In the genomic region with DNA sequence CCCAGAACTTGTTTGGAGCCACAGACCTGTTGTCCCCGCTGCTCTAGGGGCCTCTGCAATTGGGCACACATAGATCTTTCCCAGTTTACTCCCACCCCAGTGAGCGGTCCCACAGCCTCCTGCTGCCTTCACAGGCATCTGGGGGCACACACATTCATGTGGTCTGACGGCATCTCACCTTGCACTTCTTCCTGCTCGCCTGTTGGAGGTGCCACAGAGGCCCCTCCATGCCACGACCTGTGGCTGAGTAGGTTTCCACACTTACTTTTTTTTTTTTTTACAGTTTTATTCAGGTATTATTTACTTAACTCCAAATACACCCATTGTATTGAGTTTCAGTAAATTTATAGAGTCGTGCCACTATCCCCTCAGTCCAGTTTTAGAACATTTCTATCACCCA, we compare ENCODE assay signal across 27 cellular contexts.
DNase-seq lines count a peak whose midpoint lies in the region; ATAC-seq and TF ChIP-seq lines count a peak whose summit lies in the region.
"Had no signal": no experiment of that assay in that cellular context is flagged by ENCODE, and none has a peak within 500 bp of the region (broad histone marks: within the 10 kb centered on the region; RNA-seq: fewer than 3 reads in every experiment).

No MANE protein-coding gene starts in this region.

- H3K9me3 ChIP-seq in SK-N-SH (peaks cover 11% of the 10 kb centered on the region; the same call in 1 of the 2 replicates), Loucy (ENCODE audit: insufficient read depth, low read depth, low read length) (peaks cover 15% of the 10 kb centered on the region), sigmoid colon (peaks cover 4 to 15% (median 10%) of the 10 kb centered on the region in 4 donors)

- ATAC-seq in SK-N-SH treated with all-trans-retinoic acid at 6 μM for 48 hours (no peak), HG03097 (IDR thresholded peaks at IDR 0.05; ENCODE audit: low FRiP score, unreplicated experiment) (no peak), GM18505 (IDR thresholded peaks at IDR 0.05; ENCODE audit: unreplicated experiment) (no peak)
- ATAC-seq: activated T-cell treated with anti-CD3 and anti-CD28 coated beads, Interleukin-2, amount 50 U/mL, for 72 hours; HCT116; heart left ventricle; T-cell; upper lobe of right lung had no signal

- H3K36me3 ChIP-seq in SK-N-SH (replicated peaks in 1 of 2; ENCODE audit: control insufficient read depth in 1 of 2, insufficient read depth in 2 of 2, low read length in 1 of 2) (no peaks in the 10 kb centered on the region), Loucy (ENCODE audit: insufficient read depth, low read length) (no peaks in the 10 kb centered on the region), sigmoid colon (no peaks in the 10 kb centered on the region)
- H3K36me3 ChIP-seq: heart left ventricle, SJCRH30, suprapubic skin, upper lobe of right lung had no signal

- H3K4me1 ChIP-seq in SK-N-SH (ENCODE audit: control insufficient read depth in 1 of 2, insufficient read depth in 2 of 2, low read depth in 1 of 2, low read length in 1 of 2) (peaks cover 0 to 3% of the 10 kb centered on the region in 2 experiments; a peak in 1 of 4 replicates), Loucy (ENCODE audit: insufficient read depth, low read length, poor library complexity, severe bottlenecking) (peaks cover 22% of the 10 kb centered on the region), sigmoid colon (no peaks in the 10 kb centered on the region)
- H3K4me1 ChIP-seq: SJCRH30, upper lobe of right lung had no signal

- no peak for TF ChIP-seq CTCF in SK-N-SH (IDR thresholded peaks at IDR 0.05)
- TF ChIP-seq CTCF in Loucy (conservative IDR thresholded peaks at IDR 0.05; ENCODE audit: low read length), result peak; percentile 41
- peak; percentile 5 for TF ChIP-seq CTCF in choroid plexus epithelial cell (conservative IDR thresholded peaks at IDR 0.05; ENCODE audit: low read depth, low read length)
- no peak for TF ChIP-seq CTCF in sigmoid colon (IDR thresholded peaks at IDR 0.05)

- TF ChIP-seq RAD21 in SK-N-SH (IDR thresholded peaks at IDR 0.05; ENCODE audit: low read length), result no peak

- H3K4me2 ChIP-seq in SK-N-SH (no peak overlapping the region), Loucy (ENCODE audit: low read depth, low read length, poor library complexity, severe bottlenecking) (no peak overlapping the region)

- TF ChIP-seq EP300 in SK-N-SH (IDR thresholded peaks at IDR 0.05; ENCODE audit: borderline replicate concordance in 1 of 2, low read depth in 1 of 2, low read length in 1 of 2) (no peak), sigmoid colon (IDR thresholded peaks at IDR 0.05) (no peak)

- CTCF ChIA-PET in SK-N-SH (lab: Yijun Ruan, JAX), result interaction anchor here (0.8 to 4.0 kb wide), 6 partner anchors 13 to 85 kb away, joined by 3 to 26 read pairs (median 5); no protein-coding TSS in a partner anchor

- no peaks in the 10 kb centered on the region for H4K20me1 ChIP-seq in SK-N-SH (ENCODE audit: insufficient read depth)
- H4K20me1 ChIP-seq in Loucy (ENCODE audit: insufficient read depth, low read length, poor library complexity, severe bottlenecking), result no peaks in the 10 kb centered on the region

- intact Hi-C loops in sigmoid colon (cut with DNase I), result no loop called here

- no peaks in the 10 kb centered on the region; the same call in 1 of the 2 replicates for H3K27me3 ChIP-seq in SK-N-SH (ENCODE audit: insufficient read depth)
- no peaks in the 10 kb centered on the region for H3K27me3 ChIP-seq in Loucy (ENCODE audit: insufficient read depth, low read length, poor library complexity, severe bottlenecking)
- H3K27me3 ChIP-seq in sigmoid colon, result peaks cover 0 to 34% (median 22%) of the 10 kb centered on the region in 3 donors
- H3K27me3 ChIP-seq: SJCRH30 had no signal

- H3K79me2 ChIP-seq in SK-N-SH (ENCODE audit: insufficient read depth) (no peaks in the 10 kb centered on the region), Loucy (ENCODE audit: insufficient read depth, low read length) (no peaks in the 10 kb centered on the region)

- H3K27ac ChIP-seq in SK-N-SH (ENCODE audit: low read depth in 2 of 2, low read length in 1 of 2), result no peak overlapping the region
- H3K27ac ChIP-seq in sigmoid colon, result no peak overlapping the region
- H3K27ac ChIP-seq: heart left ventricle, SJCRH30, skin epidermis, suprapubic skin, upper lobe of right lung had no signal

- DNase-seq in SK-N-SH, result peak; percentile 8
- DNase-seq in choroid plexus epithelial cell (ENCODE audit: low read depth), result no peak
- DNase-seq in sigmoid colon, result peak; percentile 10
- DNase-seq in kidney tubule cell (ENCODE audit: low spot score), result no peak
- DNase-seq: activated CD4-positive, alpha-beta T cell treated with anti-CD3 and anti-CD28 coated beads, Interleukin-2, amount 50 U/mL, for 4 hours; activated CD4-positive, CD25-positive, alpha-beta regulatory T cell; activated T-cell treated with anti-CD3 and anti-CD28 coated beads, Interleukin-2, amount 50 U/mL, for 72 hours; AML-193; CD4-positive, alpha-beta memory T cell; central memory CD4-positive, alpha-beta T cell; foreskin melanocyte; heart left ventricle; NCI-H1092 treated with DMSO at 0.1 percent for 48 hours; NCI-H187; NCI-H2171; RPMI8226; SJCRH30; stimulated activated naive CD4-positive, alpha-beta T cell treated with Interleukin-2 at 50 U/mL for 16 hours; T-cell; upper lobe of right lung had no signal

- no peak for TF ChIP-seq POLR2A in sigmoid colon (IDR thresholded peaks at IDR 0.05)
- no peak for TF ChIP-seq POLR2A in GM18505 (IDR thresholded peaks at IDR 0.05; ENCODE audit: borderline replicate concordance, extremely low read depth, insufficient read depth, insufficient read length)

- 31% methylated on average over 6 of the region's 6 CpGs for WGBS in SK-N-SH (ENCODE audit: low lambda C conversion rate)
- 62 to 78% methylated on average over 6 of the region's 6 CpGs for WGBS in sigmoid colon, 2 donors

- POLR2A ChIA-PET in SK-N-SH (lab: Yijun Ruan, JAX), result no interaction called here

- no peak overlapping the region for H3K9ac ChIP-seq in SK-N-SH
- H3K9ac ChIP-seq in Loucy (ENCODE audit: low read depth, low read length, poor library complexity, severe bottlenecking), result no peak overlapping the region

- H2AFZ ChIP-seq in SK-N-SH (ENCODE audit: low read depth) (no peak overlapping the region), Loucy (ENCODE audit: low read length) (0 out of 2 replicates have a peak overlapping the region, but pooled peaks have one; percentile 24)

- no peaks in the 10 kb centered on the region for H3K9me2 ChIP-seq in SK-N-SH
- H3K9me2 ChIP-seq in Loucy (replicated peaks; ENCODE audit: low read depth, low read length), result no peaks in the 10 kb centered on the region

- H3K4me3 ChIP-seq in SK-N-SH (ENCODE audit: low read depth in 2 of 2, low read length in 1 of 2) (no peak overlapping the region), Loucy (ENCODE audit: low read length, poor library complexity, severe bottlenecking) (no peak overlapping the region), choroid plexus epithelial cell (ENCODE audit: low read depth, low read length) (no peak overlapping the region), sigmoid colon (no peak overlapping the region)
- H3K4me3 ChIP-seq: heart left ventricle, SJCRH30, skin epidermis, suprapubic skin, upper lobe of right lung had no signal

- H3F3A ChIP-seq in SK-N-SH (replicated peaks; ENCODE audit: insufficient read depth), result no peaks in the 10 kb centered on the region
- no peaks in the 10 kb centered on the region for H3F3A ChIP-seq in Loucy (ENCODE audit: low read depth)

TF ChIP-seq in SK-N-SH, 30 proteins besides CTCF, POLR2A, EP300 and RAD21 (continues in another document):
- no peak for TF ChIP-seq EZH2phosphoT487 (IDR thresholded peaks at IDR 0.05; ENCODE audit: borderline replicate concordance, low read depth)
- TF ChIP-seq NRF1 (IDR thresholded peaks at IDR 0.05; ENCODE audit: low read depth, low read length), result no peak
- TF ChIP-seq MEF2A (IDR thresholded peaks at IDR 0.05; ENCODE audit: borderline replicate concordance, low read depth), result no peak

TF ChIP-seq in SK-N-SH treated with all-trans-retinoic acid at 6 μM for 48 hours, 23 proteins besides CTCF, POLR2A, EP300 and RAD21:
- TF ChIP-seq POU6F1 (CRISPR knock-in tag; IDR thresholded peaks at IDR 0.05; ENCODE audit: borderline replicate concordance, low read depth) (no peak), TCF4 (CRISPR knock-in tag; IDR thresholded peaks at IDR 0.05; ENCODE audit: borderline replicate concordance) (no peak), ZNF70 (CRISPR knock-in tag; IDR thresholded peaks at IDR 0.05) (no peak), ESRRG (CRISPR knock-in tag; IDR thresholded peaks at IDR 0.05) (no peak)

Comparison
In these comparisons a context has a peak if more than half of its experiments do, and no peak if none do; other contexts are left out.
1. DNase-seq: peak in SK-N-SH (single experiment) and sigmoid colon (single experiment); none in choroid plexus epithelial cell (single experiment) and kidney tubule cell (single experiment).
2. CTCF ChIP-seq: peak in Loucy (single experiment) and choroid plexus epithelial cell (single experiment); none in SK-N-SH (single experiment) and sigmoid colon (0 of 4).